34 cellular contexts compared by ENCODE assay signal in the genomic region with DNA sequence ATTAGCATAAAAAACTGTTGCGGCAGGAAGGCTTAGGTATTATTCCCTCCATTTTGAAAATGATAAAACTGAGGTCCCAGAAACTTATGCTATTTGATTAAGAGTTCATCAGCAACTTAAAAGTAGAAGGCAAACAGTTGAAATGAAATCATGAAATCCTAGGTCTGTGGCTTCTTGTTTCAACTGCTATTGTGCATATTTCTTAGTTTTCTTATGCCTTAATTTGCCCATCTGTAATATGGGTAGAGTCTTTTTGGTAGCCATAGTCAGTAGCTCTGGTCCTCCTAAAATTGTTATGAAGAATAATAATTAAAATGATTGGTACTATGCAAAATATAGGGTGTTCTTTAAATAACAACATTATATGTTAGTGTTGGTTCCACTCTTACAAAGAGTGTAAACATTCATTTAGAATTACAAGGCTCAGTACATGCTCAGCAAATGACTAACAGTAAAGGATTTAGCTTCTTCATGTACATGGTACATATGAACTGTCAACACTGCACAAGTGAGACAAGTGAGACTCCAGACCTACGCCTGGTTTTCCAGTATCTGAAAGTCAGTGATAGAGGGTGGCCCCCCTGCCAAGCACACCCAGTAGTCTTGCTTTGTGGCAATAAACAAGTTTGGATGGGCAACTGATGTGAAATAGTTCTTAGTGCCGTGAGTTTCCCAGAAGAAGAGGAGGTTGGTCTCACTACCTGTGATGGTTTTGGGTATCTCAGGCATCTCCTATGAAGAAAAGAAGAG. TPM values are rescaled to one million over a fixed set of nuclear protein-coding genes. Genes with fewer than 3 reads are reported as not detected.
"Had no signal": no experiment of that assay in that cellular context is flagged by ENCODE, and none has a peak within 500 bp of the region (broad histone marks: within the 10 kb centered on the region; RNA-seq: fewer than 3 reads in every experiment).

No MANE protein-coding gene starts in this region.

- H3K9me3 ChIP-seq: esophagus muscularis mucosa, heart right ventricle, lower lobe of right lung, prostate gland, right atrium auricular region, sigmoid colon, spleen, testis, tibial artery had no signal

- H3K4me1 ChIP-seq: esophagus muscularis mucosa, lower lobe of right lung, prostate gland, right atrium auricular region, sigmoid colon, tibial artery had no signal

- H3K9me3 Mint-ChIP-seq: effector memory CD8-positive, alpha-beta T cell; naive B cell; nephron progenitor cell; stimulated activated memory B cell treated with anti-CD40 and anti-IgM and Interleukin-4, amounts not matched to agents 10 μg/mL and 1 μg/mL and 100 μg/mL, for 72 hours; type B pancreatic cell had no signal

- ATAC-seq: effector memory CD8-positive, alpha-beta T cell; left ventricle myocardium superior; lower lobe of right lung; stimulated activated memory B cell treated with anti-CD40 and anti-IgM and Interleukin-4, amounts not matched to agents 10 μg/mL and 1 μg/mL and 100 μg/mL, for 72 hours; stimulated activated naive CD8-positive, alpha-beta T cell treated with anti-CD3 and anti-CD28 coated beads, Interleukin-15, Interleukin-2, amounts not matched to agents 100 U/mL and 50 U/mL, for 24 hours had no signal

- H3K4me1 Mint-ChIP-seq: nephron progenitor cell had no signal

- H3K36me3 ChIP-seq: esophagus muscularis mucosa, heart right ventricle, lower lobe of right lung, prostate gland, right atrium auricular region, sigmoid colon, spleen, tibial artery had no signal

- DNase-seq: cerebellar nuclear complex; cortex of kidney; effector memory CD8-positive, alpha-beta T cell; foreskin melanocyte; glutamatergic neuron; heart right ventricle; hippocampal formation; left ventricle myocardium superior; lower lobe of right lung; naive B cell; nephron progenitor cell; nucleus accumbens; sigmoid colon; spleen; stimulated activated CD4-positive, alpha-beta T cell treated with anti-CD3 and anti-CD28 coated beads, Interleukin-4, amount 100 ng/mL, for 4 hours; stimulated activated naive CD8-positive, alpha-beta T cell treated with anti-CD3 and anti-CD28 coated beads, Interleukin-15, Interleukin-2, amounts not matched to agents 100 U/mL and 50 U/mL, for 24 hours; substantia nigra; testis; tibial artery had no signal

- H3K27me3 Mint-ChIP-seq: effector memory CD8-positive, alpha-beta T cell; type B pancreatic cell had no signal

- H3K27me3 ChIP-seq: esophagus muscularis mucosa, heart right ventricle, right atrium auricular region, sigmoid colon, spleen, testis, tibial artery had no signal

- H3K27ac Mint-ChIP-seq: effector memory CD8-positive, alpha-beta T cell; memory B cell; naive B cell; nephron progenitor cell; stimulated activated memory B cell treated with anti-CD40 and anti-IgM and Interleukin-4, amounts not matched to agents 10 μg/mL and 1 μg/mL and 100 μg/mL, for 72 hours; type B pancreatic cell had no signal

- H3K36me3 Mint-ChIP-seq: memory B cell, type B pancreatic cell had no signal

- H3K4me3 ChIP-seq: esophagus muscularis mucosa, heart right ventricle, lower lobe of right lung, prostate gland, right atrium auricular region, sigmoid colon, spleen, testis, tibial artery had no signal

- FAIRE-seq: endometrium, islet of Langerhans had no signal

- H3K4me3 Mint-ChIP-seq: effector memory CD8-positive, alpha-beta T cell; memory B cell; naive B cell; nephron progenitor cell; stimulated activated memory B cell treated with anti-CD40 and anti-IgM and Interleukin-4, amounts not matched to agents 10 μg/mL and 1 μg/mL and 100 μg/mL, for 72 hours; type B pancreatic cell had no signal

- H3K27ac ChIP-seq: esophagus muscularis mucosa, heart right ventricle, lower lobe of right lung, prostate gland, right atrium auricular region, sigmoid colon, spleen, tibial artery had no signal

RNA-seq across cellular contexts. Expression of gene IL1A, which starts 9.6 kb away (rescaled TPM):
- total RNA-seq: dermis microvascular lymphatic vessel endothelial cell, heart right ventricle, left ventricle myocardium superior, osteocyte, right atrium auricular region, sigmoid colon, skeletal muscle tissue had no signal

RNA-seq across cellular contexts. Expression of gene NT5DC4, which starts 53.9 kb away (rescaled TPM):
- total RNA-seq: dermis microvascular lymphatic vessel endothelial cell, epithelial cell of proximal tubule, esophagus muscularis mucosa, fibroblast of lung, left ventricle myocardium superior, mononuclear cell, osteocyte, right atrium auricular region, sigmoid colon, skeletal muscle tissue, urinary bladder had no signal
- polyA plus RNA-seq: fibroblast of lung, heart right ventricle, urinary bladder had no signal
